Comparison of ENCODE assay signal across 11 cellular contexts in genomic region chr13:62643007-62643483, GRCh38.
DNase-seq lines count a peak whose midpoint lies in the region; TF ChIP-seq lines count a peak whose summit lies in the region.
"Had no signal": no experiment of that assay in that cellular context is flagged by ENCODE, and none has a peak within 500 bp of the region (broad histone marks: within the 10 kb centered on the region; RNA-seq: fewer than 3 reads in every experiment).

No MANE protein-coding gene starts in this region.

- no peak for TF ChIP-seq CTCF in retinal pigment epithelial cell (conservative IDR thresholded peaks at IDR 0.05; ENCODE audit: low read depth, low read length)

- DNase-seq in activated CD4-positive, alpha-beta T cell treated with anti-CD3 and anti-CD28 coated beads, Interleukin-2, amount 10 ng/mL, durations not matched to agents 24 days and 14 days: peak; percentile 55
- DNase-seq in activated CD4-positive, alpha-beta T cell treated with anti-CD3 and anti-CD28 coated beads, Interleukin-2, amount 50 U/mL, for 4 hours: no peak
- DNase-seq in HK-2 (ENCODE audit: unreplicated experiment) (peak; percentile 35), amniotic epithelial cell (ENCODE audit: low read depth) (peak; percentile 75), retinal pigment epithelial cell (ENCODE audit: low read depth) (peak; percentile 76), HuH-7 (ENCODE audit: low spot score) (no peak), KBM-7 (no peak), DMS79 treated with DMSO at 0.1 percent for 48 hours (lab: John Stamatoyannopoulos, UW) (no peak)
- DNase-seq: amygdala, GDM1 had no signal

- H3K27ac Mint-ChIP-seq in activated CD4-positive, alpha-beta T cell treated with anti-CD3 and anti-CD28 coated beads, Interleukin-2, amount 10 ng/mL, durations not matched to agents 24 days and 14 days: peak overlapping the region; percentile 3
- H3K27ac Mint-ChIP-seq: progenitor cell of endocrine pancreas had no signal

- in situ Hi-C loops in KBM-7 (cut with MboI; ENCODE audit: low pct_unique_long_range_greater_than_20kb, low sequenced_read_pairs): no loop called here

- intact Hi-C loops in activated CD4-positive, alpha-beta T cell treated with anti-CD3 and anti-CD28 coated beads, Interleukin-2, amount 10 ng/mL, durations not matched to agents 24 days and 14 days (cut with micrococcal nuclease): no loop called here

- H3K4me3 ChIP-seq in retinal pigment epithelial cell (ENCODE audit: low read length): no peak overlapping the region

- peaks cover 4% of the 10 kb centered on the region for H3K4me1 Mint-ChIP-seq in activated CD4-positive, alpha-beta T cell treated with anti-CD3 and anti-CD28 coated beads, Interleukin-2, amount 10 ng/mL, durations not matched to agents 24 days and 14 days

- H3K9me3 Mint-ChIP-seq in activated CD4-positive, alpha-beta T cell treated with anti-CD3 and anti-CD28 coated beads, Interleukin-2, amount 10 ng/mL, durations not matched to agents 24 days and 14 days: no peaks in the 10 kb centered on the region

- no peak overlapping the region for H3K4me3 Mint-ChIP-seq in activated CD4-positive, alpha-beta T cell treated with anti-CD3 and anti-CD28 coated beads, Interleukin-2, amount 10 ng/mL, durations not matched to agents 24 days and 14 days

- no peaks in the 10 kb centered on the region for H3K27me3 Mint-ChIP-seq in activated CD4-positive, alpha-beta T cell treated with anti-CD3 and anti-CD28 coated beads, Interleukin-2, amount 10 ng/mL, durations not matched to agents 24 days and 14 days
- H3K27me3 Mint-ChIP-seq: progenitor cell of endocrine pancreas had no signal

- H3K36me3 Mint-ChIP-seq in activated CD4-positive, alpha-beta T cell treated with anti-CD3 and anti-CD28 coated beads, Interleukin-2, amount 10 ng/mL, durations not matched to agents 24 days and 14 days (ENCODE audit: low read depth): no peaks in the 10 kb centered on the region

Comparison
In these comparisons a context has a peak if more than half of its experiments do, and no peak if none do; other contexts are left out.
1. DNase-seq: peak in activated CD4-positive, alpha-beta T cell treated with anti-CD3 and anti-CD28 coated beads, Interleukin-2, amount 10 ng/mL, durations not matched to agents 24 days and 14 days (single experiment), HK-2 (single experiment), amniotic epithelial cell (single experiment) and retinal pigment epithelial cell (single experiment); none in activated CD4-positive, alpha-beta T cell treated with anti-CD3 and anti-CD28 coated beads, Interleukin-2, amount 50 U/mL, for 4 hours (0 of 2), HuH-7 (single experiment), KBM-7 (single experiment) and DMS79 treated with DMSO at 0.1 percent for 48 hours (single experiment).